Comparison of ENCODE assay signal across 1 cellular context in genomic region chr2:16257001-16257724, GRCh38.
TF ChIP-seq lines count a peak whose summit lies in the region.

No MANE protein-coding gene starts in this region.

TF ChIP-seq in GM23338, 12 proteins besides CTCF, POLR2A, EP300 and RAD21 (continued from another document):
- no peak for TF ChIP-seq REST (IDR thresholded peaks at IDR 0.05; ENCODE audit: unreplicated experiment)
- TF ChIP-seq ETS1 (IDR thresholded peaks at IDR 0.05) = no peak
